Comparison of ENCODE assay signal across 8 cellular contexts in the genomic region with DNA sequence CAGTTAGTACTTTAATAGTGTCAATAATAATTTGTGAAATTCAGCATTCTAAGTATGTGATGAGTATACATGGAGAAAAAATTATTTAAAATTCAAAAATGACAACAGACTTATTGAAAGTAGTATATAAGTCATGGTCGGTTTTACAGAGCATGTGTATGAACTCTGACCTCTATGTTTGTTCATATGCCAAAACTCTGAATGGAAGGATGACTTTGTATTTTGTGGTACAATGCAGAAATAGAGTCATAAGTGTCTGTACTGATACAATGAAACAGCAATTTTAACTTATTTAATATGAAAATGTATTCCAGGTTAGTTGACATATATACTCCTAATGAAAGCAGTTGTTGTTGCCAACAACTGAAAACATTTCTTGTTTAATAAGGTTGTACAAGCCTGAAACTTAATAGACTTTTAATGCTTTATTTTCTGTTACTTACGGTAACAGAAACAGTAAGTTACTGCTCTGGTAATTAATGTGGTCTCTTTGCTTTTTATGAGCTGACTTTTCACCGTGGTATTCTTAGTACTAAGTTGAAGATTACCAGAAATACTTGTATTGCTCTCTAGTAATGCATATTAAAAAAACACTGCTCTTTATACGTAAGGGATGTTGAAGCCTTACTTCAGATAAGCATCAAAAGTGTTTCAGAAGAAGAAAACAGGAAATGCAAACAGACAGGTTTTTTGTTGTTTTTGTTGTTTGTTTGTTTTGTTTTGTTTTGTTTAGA. TPM values are rescaled to one million over a fixed set of nuclear protein-coding genes. Genes with fewer than 3 reads are reported as not detected.
A peak's percentile ranks its signal among the peaks of the same experiment; 100 is the strongest.
DNase-seq lines count a peak whose midpoint lies in the region; ATAC-seq, FAIRE-seq and TF ChIP-seq lines count a peak whose summit lies in the region.

No MANE protein-coding gene starts in this region.

- H3K9me3 Mint-ChIP-seq in activated CD4-positive, alpha-beta T cell treated with anti-CD3 and anti-CD28 coated beads for 36 hours (ENCODE audit: low read depth), result no peaks in the 10 kb centered on the region
- no peaks in the 10 kb centered on the region for H3K9me3 Mint-ChIP-seq in T-cell
- H3K9me3 Mint-ChIP-seq in stimulated activated naive B cell treated with anti-CD40 and anti-IgM and Interleukin-4, amounts not matched to agents 10 μg/mL and 1 μg/mL and 100 μg/mL, for 72 hours, result no peaks in the 10 kb centered on the region

- H3K27ac Mint-ChIP-seq in activated CD4-positive, alpha-beta T cell treated with anti-CD3 and anti-CD28 coated beads for 36 hours, result peak overlapping the region; percentile 99
- peak overlapping the region; percentile 96 to 97 for H3K27ac Mint-ChIP-seq in T-cell
- H3K27ac Mint-ChIP-seq in stimulated activated naive B cell treated with anti-CD40 and anti-IgM and Interleukin-4, amounts not matched to agents 10 μg/mL and 1 μg/mL and 100 μg/mL, for 72 hours, result peak overlapping the region; percentile 37

- peaks cover 18 to 21% (median 20%) of the 10 kb centered on the region in 3 donors for H3K4me1 ChIP-seq in pancreas

- POLR2A ChIA-PET in activated CD4-positive, alpha-beta T cell treated with anti-CD3 and anti-CD28 coated beads for 36 hours (lab: Charles Lee), result interaction anchor here (0.6 kb wide), 1 partner anchor 723 kb away, joined by 3 read pairs; no protein-coding TSS in a partner anchor
- POLR2A ChIA-PET in T-cell (lab: Charles Lee), result interaction anchor here in 1 of 2 donors (0.6 kb wide), 1 partner anchor 161 kb away, joined by 4 read pairs; no protein-coding TSS in a partner anchor

- peaks cover 15% of the 10 kb centered on the region for H3K36me3 Mint-ChIP-seq in activated CD4-positive, alpha-beta T cell treated with anti-CD3 and anti-CD28 coated beads for 36 hours (ENCODE audit: low read depth)
- H3K36me3 Mint-ChIP-seq in T-cell, result no peaks in the 10 kb centered on the region
- peaks cover 9 to 13% of the 10 kb centered on the region in 2 donors for H3K36me3 Mint-ChIP-seq in stimulated activated naive B cell treated with anti-CD40 and anti-IgM and Interleukin-4, amounts not matched to agents 10 μg/mL and 1 μg/mL and 100 μg/mL, for 72 hours

- intact Hi-C loops in activated CD4-positive, alpha-beta T cell treated with anti-CD3 and anti-CD28 coated beads for 36 hours (cut with DNase I, micrococcal nuclease), result loop anchor here (1.0 to 10.0 kb wide), 9 partner anchors 13 to 617 kb away; partner anchors contain the start of genes LIAS (in 1 of the 2), N4BP2 (in 1 of the 2), RFC1 (in 1 of the 2) and RHOH (in 1 of the 2)
- intact Hi-C loops in pancreas (cut with DNase I), result loop anchor here in 1 of 3 donors (10.0 kb wide), 1 partner anchor 275 kb away; the partner anchor contains the start of gene PDS5A

- peak overlapping the region; percentile 99 for H3K4me3 Mint-ChIP-seq in activated CD4-positive, alpha-beta T cell treated with anti-CD3 and anti-CD28 coated beads for 36 hours
- peak overlapping the region; percentile 96 to 98 (median 97) for H3K4me3 Mint-ChIP-seq in T-cell
- H3K4me3 Mint-ChIP-seq in stimulated activated naive B cell treated with anti-CD40 and anti-IgM and Interleukin-4, amounts not matched to agents 10 μg/mL and 1 μg/mL and 100 μg/mL, for 72 hours, result peak overlapping the region; percentile 95 to 98

- no peak for DNase-seq in activated CD4-positive, alpha-beta T cell treated with anti-CD3 and anti-CD28 coated beads for 36 hours
- DNase-seq in activated CD4-positive, alpha-beta T cell treated with anti-CD3 and anti-CD28 coated beads, Interleukin-2, amount 50 U/mL, for 1 hour, result no peak
- no peak for DNase-seq in T-cell
- DNase-seq in fibroblast of pulmonary artery (ENCODE audit: low read depth), result peak; percentile 36
- no peak for DNase-seq in stimulated activated naive B cell treated with anti-CD40 and anti-IgM and Interleukin-4, amounts not matched to agents 10 μg/mL and 1 μg/mL and 100 μg/mL, for 72 hours
- DNase-seq in NCI-H1930 (lab: John Stamatoyannopoulos, UW), result no peak
- no peak for DNase-seq in pancreas
- DNase-seq in HPDE6-E6E7 (ENCODE audit: extremely low spot score), result no peak

- peak; percentile 36 for ATAC-seq in activated CD4-positive, alpha-beta T cell treated with anti-CD3 and anti-CD28 coated beads for 36 hours
- ATAC-seq in T-cell (replicated peaks in 1 of 4) (no peak), pancreas (no peak)
- ATAC-seq in stimulated activated naive B cell treated with anti-CD40 and anti-IgM and Interleukin-4, amounts not matched to agents 10 μg/mL and 1 μg/mL and 100 μg/mL, for 72 hours (replicated peaks), result no peak

- FAIRE-seq in pancreas (lab: Jason Lieb, UNC), result no peak

- no peaks in the 10 kb centered on the region for H3K27me3 Mint-ChIP-seq in activated CD4-positive, alpha-beta T cell treated with anti-CD3 and anti-CD28 coated beads for 36 hours
- H3K27me3 Mint-ChIP-seq in T-cell, result no peaks in the 10 kb centered on the region
- no peaks in the 10 kb centered on the region for H3K27me3 Mint-ChIP-seq in stimulated activated naive B cell treated with anti-CD40 and anti-IgM and Interleukin-4, amounts not matched to agents 10 μg/mL and 1 μg/mL and 100 μg/mL, for 72 hours

- no peaks in the 10 kb centered on the region for H3K9me3 ChIP-seq in pancreas

- no peaks in the 10 kb centered on the region for H3K27me3 ChIP-seq in pancreas

- H3K36me3 ChIP-seq in pancreas, result peaks cover 0 to 3% (median 0%) of the 10 kb centered on the region in 3 donors

- CTCF ChIA-PET in activated CD4-positive, alpha-beta T cell treated with anti-CD3 and anti-CD28 coated beads for 36 hours (lab: Charles Lee), result interaction anchor here (0.6 to 0.9 kb wide), 3 partner anchors 236 to 1203 kb away, joined by 3 read pairs; no protein-coding TSS in a partner anchor
- CTCF ChIA-PET in T-cell (lab: Charles Lee), result interaction anchor here in 1 of 2 donors (0.6 kb wide), 1 partner anchor 57 kb away, joined by 3 read pairs; no protein-coding TSS in a partner anchor

- 4 to 5% methylated on average over 4 of the region's 4 CpGs for WGBS in pancreas, 2 donors

- peak overlapping the region in 1 of 4 donors; percentile 14 for H3K27ac ChIP-seq in pancreas

- TF ChIP-seq CTCF in fibroblast of pulmonary artery (IDR thresholded peaks at IDR 0.05; ENCODE audit: low read length, missing control alignments) (no peak), pancreas (IDR thresholded peaks at IDR 0.05) (no peak)

- peaks cover 28% of the 10 kb centered on the region for H3K4me1 Mint-ChIP-seq in activated CD4-positive, alpha-beta T cell treated with anti-CD3 and anti-CD28 coated beads for 36 hours
- peaks cover 45 to 52% (median 50%) of the 10 kb centered on the region in 3 donors for H3K4me1 Mint-ChIP-seq in T-cell
- H3K4me1 Mint-ChIP-seq in stimulated activated naive B cell treated with anti-CD40 and anti-IgM and Interleukin-4, amounts not matched to agents 10 μg/mL and 1 μg/mL and 100 μg/mL, for 72 hours, result peaks cover 13 to 35% of the 10 kb centered on the region in 2 donors

- H3K4me3 ChIP-seq in fibroblast of pulmonary artery (replicated peaks; ENCODE audit: low read depth, low read length), result peak overlapping the region; percentile 96
- peak overlapping the region in 2 of 4 donors; percentile 80 to 84 for H3K4me3 ChIP-seq in pancreas

RNA-seq across cellular contexts. Expression of gene UBE2K, which starts 1.9 kb away (rescaled TPM):
- total RNA-seq in activated CD4-positive, alpha-beta T cell treated with anti-CD3 and anti-CD28 coated beads for 36 hours, result 100 to 1,000 TPM in 1 of 2 experiments, 10 to 100 TPM in 1; 87.2 to 122 TPM
- total RNA-seq in T-cell (10 to 100 TPM; 32.5 to 46.9 (median 44.0) TPM), pancreas (10 to 100 TPM; 15.8 to 32.4 (median 24.8) TPM)
- polyA plus RNA-seq in pancreas, result 10 to 100 TPM; 14.1 to 18.2 TPM

Comparison
In these comparisons a context has a peak if more than half of its experiments do, and no peak if none do; other contexts are left out.
1. H3K27ac Mint-ChIP-seq: peak in every context shown above with its lines; median percentile 99 in activated CD4-positive, alpha-beta T cell treated with anti-CD3 and anti-CD28 coated beads for 36 hours; 96 in T-cell; 37 in stimulated activated naive B cell treated with anti-CD40 and anti-IgM and Interleukin-4, amounts not matched to agents 10 μg/mL and 1 μg/mL and 100 μg/mL, for 72 hours.